Comparison of ENCODE assay signal across 23 cellular contexts in the genomic region with DNA sequence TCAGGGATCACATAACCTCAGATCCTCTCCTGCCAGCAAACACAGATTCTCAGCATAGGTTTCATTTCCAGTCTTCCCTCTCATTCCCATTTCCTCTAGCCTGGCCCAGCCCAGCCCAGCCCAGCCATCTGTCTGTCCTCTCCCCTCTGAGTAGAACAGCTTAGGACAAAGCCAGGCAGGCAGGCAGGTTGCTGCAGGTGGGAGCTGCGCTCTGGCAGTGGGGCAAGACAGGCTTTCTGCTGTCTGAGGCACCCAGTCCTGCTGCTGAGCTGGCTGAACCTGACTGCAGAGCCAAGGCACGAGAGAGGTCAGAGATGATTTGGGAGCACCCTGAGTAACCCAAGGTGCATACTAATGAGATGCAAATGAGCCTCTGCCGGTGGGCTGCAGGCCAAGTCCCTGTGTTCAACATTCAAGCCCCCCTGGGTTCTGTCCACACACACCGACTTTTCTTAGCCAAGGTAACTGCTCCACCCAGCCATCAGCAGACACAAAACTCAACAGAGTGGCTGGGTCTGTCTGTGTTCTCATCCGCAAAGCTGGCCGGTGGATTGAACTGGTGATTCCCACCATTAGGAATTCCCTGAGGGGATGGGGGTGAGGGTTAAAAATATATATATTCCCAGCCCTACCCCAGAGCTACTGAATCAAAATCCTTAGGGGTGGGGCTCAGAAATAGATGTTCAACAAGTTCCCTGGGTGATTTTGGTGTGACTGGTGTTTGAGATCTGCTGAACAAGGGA. TPM values are rescaled to one million over a fixed set of nuclear protein-coding genes. Genes with fewer than 3 reads are reported as not detected.
A peak's percentile ranks its signal among the peaks of the same experiment; 100 is the strongest.
DNase-seq lines count a peak whose midpoint lies in the region; ATAC-seq and TF ChIP-seq lines count a peak whose summit lies in the region.
"Had no signal": no experiment of that assay in that cellular context is flagged by ENCODE, and none has a peak within 500 bp of the region (broad histone marks: within the 10 kb centered on the region; RNA-seq: fewer than 3 reads in every experiment).

No MANE protein-coding gene starts in this region.

- no peaks in the 10 kb centered on the region for H3K27me3 ChIP-seq in gastroesophageal sphincter
- H3K27me3 ChIP-seq: neutrophil had no signal

- WGBS in gastroesophageal sphincter (ENCODE audit: low coverage in 1 of 2), 2 donors, result 83% methylated on average over 1 of the region's 6 CpGs; no CpG with 5 or more reads in 1 of the 2 donors

- H3K9me3 ChIP-seq in gastroesophageal sphincter, result no peaks in the 10 kb centered on the region
- H3K9me3 ChIP-seq: HAP-1, neutrophil, SK-N-SH had no signal

- TF ChIP-seq RAD21 in Ishikawa (IDR thresholded peaks at IDR 0.05; ENCODE audit: low read depth), result no peak

- H3K27me3 Mint-ChIP-seq in activated CD4-positive, alpha-beta T cell treated with anti-CD3 and anti-CD28 coated beads for 36 hours, result no peaks in the 10 kb centered on the region

- intact Hi-C loops in activated CD4-positive, alpha-beta T cell treated with anti-CD3 and anti-CD28 coated beads for 36 hours (cut with DNase I, micrococcal nuclease), result no loop called here

- no peak for TF ChIP-seq EP300 in Ishikawa (IDR thresholded peaks at IDR 0.05; ENCODE audit: borderline replicate concordance)
- no peak for TF ChIP-seq EP300 in gastroesophageal sphincter (IDR thresholded peaks at IDR 0.05)

- no peak for ATAC-seq in gastroesophageal sphincter
- no peak for ATAC-seq in activated CD4-positive, alpha-beta T cell treated with anti-CD3 and anti-CD28 coated beads for 36 hours

- no peak for TF ChIP-seq CTCF in RWPE1 (conservative IDR thresholded peaks at IDR 0.05; ENCODE audit: low read depth)
- TF ChIP-seq CTCF in gastroesophageal sphincter (IDR thresholded peaks at IDR 0.05), result no peak

- no peaks in the 10 kb centered on the region for H3K9me3 Mint-ChIP-seq in activated CD4-positive, alpha-beta T cell treated with anti-CD3 and anti-CD28 coated beads for 36 hours (ENCODE audit: low read depth)
- H3K9me3 Mint-ChIP-seq: activated T-cell treated with anti-CD3 and anti-CD28 coated beads, Interleukin-2, amount 50 U/mL, for 24 hours; T-helper 2 cell treated with Interferon-gamma antibody and Interleukin-4, amounts not matched to agents 5 μg/mL and 100 μg/mL, for 36 hours had no signal

- peak; percentile 90 for DNase-seq in RWPE1 (ENCODE audit: low spot score)
- peak; percentile 73 for DNase-seq in epithelial cell of prostate (ENCODE audit: low read depth, low spot score)
- DNase-seq in dermis blood vessel endothelial cell, result no peak
- DNase-seq in HCEC 1CT, result no peak
- no peak for DNase-seq in activated CD4-positive, alpha-beta T cell treated with anti-CD3 and anti-CD28 coated beads for 36 hours
- DNase-seq: activated CD4-positive, CD25-positive, alpha-beta regulatory T cell; activated naive CD4-positive, alpha-beta T cell treated with Interleukin-2 at 50 U/mL for 16 hours; activated T-cell treated with anti-CD3 and anti-CD28 coated beads, Interleukin-2, amount 50 U/mL, for 24 hours; amniotic stem cell; CD8-positive, alpha-beta memory T cell; central memory CD4-positive, alpha-beta T cell; DND-41; effector CD8-positive, alpha-beta T cell; Karpas-422; NCI-H1105; SK-N-SH had no signal

- H3K4me1 Mint-ChIP-seq in activated CD4-positive, alpha-beta T cell treated with anti-CD3 and anti-CD28 coated beads for 36 hours, result peaks cover 8% of the 10 kb centered on the region

- peak overlapping the region; percentile 98 for H3K27ac ChIP-seq in RWPE1
- peak overlapping the region; percentile 74 for H3K27ac ChIP-seq in epithelial cell of prostate
- H3K27ac ChIP-seq in skin epidermis, result peak overlapping the region in 19 of 21 experiments; percentile 14 to 83 (median 67)
- H3K27ac ChIP-seq in gastroesophageal sphincter, result no peak overlapping the region
- H3K27ac ChIP-seq: neutrophil had no signal

- POLR2A ChIA-PET in RWPE1 (lab: Yijun Ruan, JAX; ENCODE audit: low non-redundant PET), result interaction anchor here (0.6 to 1.5 kb wide), 3 partner anchors 9 to 45 kb away, joined by 3 to 7 read pairs (median 5); no protein-coding TSS in a partner anchor
- POLR2A ChIA-PET in activated CD4-positive, alpha-beta T cell treated with anti-CD3 and anti-CD28 coated beads for 36 hours (lab: Charles Lee), result no interaction called here

- H3K4me3 ChIP-seq in skin epidermis, result no peak overlapping the region
- H3K4me3 ChIP-seq in gastroesophageal sphincter, result no peak overlapping the region
- H3K4me3 ChIP-seq: HAP-1 had no signal

- no peak for TF ChIP-seq POLR2A in gastroesophageal sphincter (IDR thresholded peaks at IDR 0.05)

- no peak overlapping the region for H3K27ac Mint-ChIP-seq in activated CD4-positive, alpha-beta T cell treated with anti-CD3 and anti-CD28 coated beads for 36 hours
- H3K27ac Mint-ChIP-seq: activated T-cell treated with anti-CD3 and anti-CD28 coated beads, Interleukin-2, amount 50 U/mL, for 24 hours; CD8-positive, alpha-beta memory T cell; T-helper 2 cell treated with Interferon-gamma antibody and Interleukin-4, amounts not matched to agents 5 μg/mL and 100 μg/mL, for 36 hours had no signal

- H3K36me3 ChIP-seq in gastroesophageal sphincter, result no peaks in the 10 kb centered on the region
- H3K36me3 ChIP-seq: HAP-1, neutrophil had no signal

- no peaks in the 10 kb centered on the region for H3K4me1 ChIP-seq in gastroesophageal sphincter
- H3K4me1 ChIP-seq: HAP-1 had no signal

- H3K36me3 Mint-ChIP-seq in activated CD4-positive, alpha-beta T cell treated with anti-CD3 and anti-CD28 coated beads for 36 hours (ENCODE audit: low read depth), result no peaks in the 10 kb centered on the region
- H3K36me3 Mint-ChIP-seq: CD8-positive, alpha-beta memory T cell had no signal

- CTCF ChIA-PET in RWPE1 (lab: Yijun Ruan, JAX), result interaction anchor here (0.5 to 1.7 kb wide), 8 partner anchors 14 to 1991 kb away, joined by 3 to 11 read pairs (median 4); no protein-coding TSS in a partner anchor
- CTCF ChIA-PET in activated CD4-positive, alpha-beta T cell treated with anti-CD3 and anti-CD28 coated beads for 36 hours (lab: Charles Lee), result interaction anchor here (0.7 kb wide), 1 partner anchor 9 kb away, joined by 3 read pairs; no protein-coding TSS in a partner anchor

- H3K4me3 Mint-ChIP-seq in activated CD4-positive, alpha-beta T cell treated with anti-CD3 and anti-CD28 coated beads for 36 hours, result no peak overlapping the region
- H3K4me3 Mint-ChIP-seq: activated T-cell treated with anti-CD3 and anti-CD28 coated beads, Interleukin-2, amount 50 U/mL, for 24 hours; CD8-positive, alpha-beta memory T cell; T-helper 2 cell treated with Interferon-gamma antibody and Interleukin-4, amounts not matched to agents 5 μg/mL and 100 μg/mL, for 36 hours had no signal

TF ChIP-seq in Ishikawa, 13 proteins besides CTCF, POLR2A, EP300 and RAD21:
- TF ChIP-seq TCF12 (IDR thresholded peaks at IDR 0.05; ENCODE audit: low read depth), result peak; percentile 20; the same call in 1 of the 2 replicates
- TF ChIP-seq, protein P1, sequence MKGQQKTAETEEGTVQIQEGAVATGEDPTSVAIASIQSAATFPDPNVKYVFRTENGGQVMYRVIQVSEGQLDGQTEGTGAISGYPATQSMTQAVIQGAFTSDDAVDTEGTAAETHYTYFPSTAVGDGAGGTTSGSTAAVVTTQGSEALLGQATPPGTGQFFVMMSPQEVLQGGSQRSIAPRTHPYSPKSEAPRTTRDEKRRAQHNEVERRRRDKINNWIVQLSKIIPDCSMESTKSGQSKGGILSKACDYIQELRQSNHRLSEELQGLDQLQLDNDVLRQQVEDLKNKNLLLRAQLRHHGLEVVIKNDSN (IDR thresholded peaks at IDR 0.05), result no peak
- TF ChIP-seq TAF1 (IDR thresholded peaks at IDR 0.05; ENCODE audit: low read depth), result no peak
- no peak for TF ChIP-seq MAX (IDR thresholded peaks at IDR 0.05)
- 0 out of 2 replicates have a peak, but pooled peaks have one; percentile 4 for TF ChIP-seq TEAD4 (IDR thresholded peaks at IDR 0.05)
- no peak for TF ChIP-seq NFIC (IDR thresholded peaks at IDR 0.05)
- no peak for TF ChIP-seq CREB1 (IDR thresholded peaks at IDR 0.05; ENCODE audit: low read depth)
- no peak for TF ChIP-seq YY1 (IDR thresholded peaks at IDR 0.05; ENCODE audit: low read depth)
- no peak for TF ChIP-seq EGR1 (IDR thresholded peaks at IDR 0.05)
- no peak for TF ChIP-seq FOXM1 (IDR thresholded peaks at IDR 0.05; ENCODE audit: borderline replicate concordance, low read depth)
- TF ChIP-seq, protein P2, sequence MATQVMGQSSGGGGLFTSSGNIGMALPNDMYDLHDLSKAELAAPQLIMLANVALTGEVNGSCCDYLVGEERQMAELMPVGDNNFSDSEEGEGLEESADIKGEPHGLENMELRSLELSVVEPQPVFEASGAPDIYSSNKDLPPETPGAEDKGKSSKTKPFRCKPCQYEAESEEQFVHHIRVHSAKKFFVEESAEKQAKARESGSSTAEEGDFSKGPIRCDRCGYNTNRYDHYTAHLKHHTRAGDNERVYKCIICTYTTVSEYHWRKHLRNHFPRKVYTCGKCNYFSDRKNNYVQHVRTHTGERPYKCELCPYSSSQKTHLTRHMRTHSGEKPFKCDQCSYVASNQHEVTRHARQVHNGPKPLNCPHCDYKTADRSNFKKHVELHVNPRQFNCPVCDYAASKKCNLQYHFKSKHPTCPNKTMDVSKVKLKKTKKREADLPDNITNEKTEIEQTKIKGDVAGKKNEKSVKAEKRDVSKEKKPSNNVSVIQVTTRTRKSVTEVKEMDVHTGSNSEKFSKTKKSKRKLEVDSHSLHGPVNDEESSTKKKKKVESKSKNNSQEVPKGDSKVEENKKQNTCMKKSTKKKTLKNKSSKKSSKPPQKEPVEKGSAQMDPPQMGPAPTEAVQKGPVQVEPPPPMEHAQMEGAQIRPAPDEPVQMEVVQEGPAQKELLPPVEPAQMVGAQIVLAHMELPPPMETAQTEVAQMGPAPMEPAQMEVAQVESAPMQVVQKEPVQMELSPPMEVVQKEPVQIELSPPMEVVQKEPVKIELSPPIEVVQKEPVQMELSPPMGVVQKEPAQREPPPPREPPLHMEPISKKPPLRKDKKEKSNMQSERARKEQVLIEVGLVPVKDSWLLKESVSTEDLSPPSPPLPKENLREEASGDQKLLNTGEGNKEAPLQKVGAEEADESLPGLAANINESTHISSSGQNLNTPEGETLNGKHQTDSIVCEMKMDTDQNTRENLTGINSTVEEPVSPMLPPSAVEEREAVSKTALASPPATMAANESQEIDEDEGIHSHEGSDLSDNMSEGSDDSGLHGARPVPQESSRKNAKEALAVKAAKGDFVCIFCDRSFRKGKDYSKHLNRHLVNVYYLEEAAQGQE (IDR thresholded peaks at IDR 0.05; ENCODE audit: low read depth), result no peak
- TF ChIP-seq ZBTB7A (IDR thresholded peaks at IDR 0.05; ENCODE audit: low read depth), result no peak
- no peak for TF ChIP-seq CEBPB (IDR thresholded peaks at IDR 0.05)

RNA-seq across cellular contexts. Expression of gene FAT2, which starts 9.1 kb away (rescaled TPM):
- total RNA-seq in gastroesophageal sphincter, result 1 to 10 TPM in 1 of 4 donors, under 1 TPM in 2, not detected in 1; 0.13 to 5.6 (median 0.62) TPM
- total RNA-seq in dermis blood vessel endothelial cell, result under 0.01 TPM in 2 replicates
- total RNA-seq in activated CD4-positive, alpha-beta T cell treated with anti-CD3 and anti-CD28 coated beads for 36 hours, result not detected
- total RNA-seq: CD8-positive, alpha-beta memory T cell; RPMI7951 had no signal

Comparison
In these comparisons a context has a peak if more than half of its experiments do, and no peak if none do; other contexts are left out.
1. DNase-seq: peak in RWPE1 (single experiment) and epithelial cell of prostate (single experiment); none in dermis blood vessel endothelial cell (single experiment), HCEC 1CT (single experiment) and activated CD4-positive, alpha-beta T cell treated with anti-CD3 and anti-CD28 coated beads for 36 hours (single experiment).
2. H3K27ac ChIP-seq: peak in RWPE1 (single experiment), epithelial cell of prostate (single experiment) and skin epidermis (19 of 21); none in gastroesophageal sphincter (0 of 4).